Comparison of ENCODE assay signal across 10 cellular contexts in the genomic region with DNA sequence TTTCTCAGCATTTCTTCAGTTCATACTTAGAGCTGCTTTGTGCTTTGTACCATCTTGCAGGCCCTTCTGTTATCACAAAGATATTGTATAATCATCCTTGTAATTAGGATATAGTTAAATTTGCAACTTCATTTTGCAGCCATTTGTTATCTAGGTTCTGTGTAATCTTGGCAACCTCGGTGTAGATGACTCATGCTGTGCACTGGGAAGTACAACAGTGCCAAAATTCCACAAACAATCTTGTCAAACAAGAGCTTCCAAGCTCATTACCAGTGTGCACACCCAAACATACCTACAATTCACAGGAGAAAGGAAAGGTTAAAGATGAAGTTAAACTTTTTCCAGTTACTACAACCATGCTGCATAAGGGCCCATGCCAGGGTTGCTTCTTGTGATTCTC.
DNase-seq lines count a peak whose midpoint lies in the region; ATAC-seq, FAIRE-seq and TF ChIP-seq lines count a peak whose summit lies in the region.
"Had no signal": no experiment of that assay in that cellular context is flagged by ENCODE, and none has a peak within 500 bp of the region (broad histone marks: within the 10 kb centered on the region; RNA-seq: fewer than 3 reads in every experiment).

No MANE protein-coding gene starts in this region.

- H3K4me1 Mint-ChIP-seq in astrocyte (ENCODE audit: low read depth, unreplicated experiment): peaks cover 2% of the 10 kb centered on the region
- H3K4me1 Mint-ChIP-seq: natural killer cell had no signal

- ATAC-seq in HG03460 (IDR thresholded peaks at IDR 0.05; ENCODE audit: unreplicated experiment): no peak
- ATAC-seq: activated naive CD4-positive, alpha-beta T cell treated with anti-CD3 and anti-CD28 coated beads, Interleukin-2, amount 50 U/mL, for 72 hours; natural killer cell had no signal

- no peak for TF ChIP-seq EP300 in Ishikawa (IDR thresholded peaks at IDR 0.05; ENCODE audit: borderline replicate concordance)

- no peaks in the 10 kb centered on the region for H3K9me3 Mint-ChIP-seq in astrocyte (ENCODE audit: unreplicated experiment)

- no peaks in the 10 kb centered on the region for H3K27me3 ChIP-seq in astrocyte (ENCODE audit: insufficient read depth, low read length)
- H3K27me3 ChIP-seq: tibial nerve had no signal

- no peak for TF ChIP-seq CTCF in astrocyte (IDR thresholded peaks at IDR 0.05; ENCODE audit: insufficient read depth, low read depth, low read length)
- TF ChIP-seq CTCF in fibroblast of villous mesenchyme (IDR thresholded peaks at IDR 0.05; ENCODE audit: insufficient read depth, low read depth, low read length): no peak
- TF ChIP-seq CTCF in GM13976 (IDR thresholded peaks at IDR 0.05; ENCODE audit: borderline replicate concordance, control extremely low read depth, extremely low read depth, insufficient read depth, missing control alignments): no peak

- H3K9ac ChIP-seq in astrocyte (ENCODE audit: low read length): no peak overlapping the region

- H3K4me3 ChIP-seq in astrocyte (ENCODE audit: insufficient read depth, low read depth, low read length) (no peak overlapping the region), fibroblast of villous mesenchyme (ENCODE audit: low read depth, low read length) (no peak overlapping the region)
- H3K4me3 ChIP-seq: tibial nerve had no signal

- no peak overlapping the region for H3K27ac ChIP-seq in astrocyte (ENCODE audit: low read depth, low read length)
- H3K27ac ChIP-seq: tibial nerve had no signal

- FAIRE-seq in astrocyte (lab: Jason Lieb, UNC): no peak

- H3K36me3 Mint-ChIP-seq in astrocyte (ENCODE audit: low read depth, unreplicated experiment): no peaks in the 10 kb centered on the region
- H3K36me3 Mint-ChIP-seq: natural killer cell had no signal

- H3K4me3 Mint-ChIP-seq in astrocyte (ENCODE audit: unreplicated experiment): no peak overlapping the region
- H3K4me3 Mint-ChIP-seq: natural killer cell had no signal

- H4K20me1 ChIP-seq in astrocyte (ENCODE audit: insufficient read depth, low read length): no peaks in the 10 kb centered on the region

- H3K4me1 ChIP-seq in astrocyte (ENCODE audit: insufficient read depth, low read length): no peaks in the 10 kb centered on the region

- H3K36me3 ChIP-seq in astrocyte (ENCODE audit: insufficient read depth, low read length): no peaks in the 10 kb centered on the region
- H3K36me3 ChIP-seq: tibial nerve had no signal

- in situ Hi-C loops in GM13976 (cut with MboI; ENCODE audit: low sequenced_read_pairs, unreplicated experiment): no loop called here

- H3K27me3 Mint-ChIP-seq in astrocyte (ENCODE audit: low read depth, unreplicated experiment): no peaks in the 10 kb centered on the region

- DNase-seq in astrocyte (ENCODE audit: low read depth) (peak; percentile 72), fibroblast of villous mesenchyme (ENCODE audit: low read depth) (peak; percentile 5), renal cortical epithelial cell (ENCODE audit: low read depth) (peak; percentile 44), GM13976 (ENCODE audit: low spot score) (no peak)
- no peak for DNase-seq in activated CD4-positive, alpha-beta T cell treated with anti-CD3 and anti-CD28 coated beads for 48 hours
- DNase-seq: natural killer cell had no signal

- H3K27ac Mint-ChIP-seq in astrocyte (ENCODE audit: unreplicated experiment): no peak overlapping the region
- H3K27ac Mint-ChIP-seq: activated naive CD4-positive, alpha-beta T cell treated with anti-CD3 and anti-CD28 coated beads, Interleukin-2, amount 50 U/mL, for 72 hours; natural killer cell had no signal

- no peaks in the 10 kb centered on the region for H3K79me2 ChIP-seq in astrocyte (ENCODE audit: insufficient read depth, low read length)

- no peak overlapping the region for H3K4me2 ChIP-seq in astrocyte (ENCODE audit: low read length)

- H2AFZ ChIP-seq in astrocyte (ENCODE audit: low read depth, low read length): no peak overlapping the region

- TF ChIP-seq RAD21 in Ishikawa (IDR thresholded peaks at IDR 0.05; ENCODE audit: low read depth): no peak

- H3K9me3 ChIP-seq in astrocyte (ENCODE audit: insufficient read depth, low read depth, low read length): no peaks in the 10 kb centered on the region

TF ChIP-seq in Ishikawa, 13 proteins besides CTCF, POLR2A, EP300 and RAD21:
- peak; percentile 43; the same call in 1 of the 2 replicates for TF ChIP-seq NFIC (IDR thresholded peaks at IDR 0.05)
- TF ChIP-seq, protein P1, sequence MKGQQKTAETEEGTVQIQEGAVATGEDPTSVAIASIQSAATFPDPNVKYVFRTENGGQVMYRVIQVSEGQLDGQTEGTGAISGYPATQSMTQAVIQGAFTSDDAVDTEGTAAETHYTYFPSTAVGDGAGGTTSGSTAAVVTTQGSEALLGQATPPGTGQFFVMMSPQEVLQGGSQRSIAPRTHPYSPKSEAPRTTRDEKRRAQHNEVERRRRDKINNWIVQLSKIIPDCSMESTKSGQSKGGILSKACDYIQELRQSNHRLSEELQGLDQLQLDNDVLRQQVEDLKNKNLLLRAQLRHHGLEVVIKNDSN (IDR thresholded peaks at IDR 0.05): no peak

Comparison
In these comparisons a context has a peak if more than half of its experiments do, and no peak if none do; other contexts are left out.
1. DNase-seq: peak in astrocyte (single experiment), fibroblast of villous mesenchyme (single experiment) and renal cortical epithelial cell (single experiment); none in activated CD4-positive, alpha-beta T cell treated with anti-CD3 and anti-CD28 coated beads for 48 hours (single experiment) and GM13976 (single experiment).